In genomic region chr13:112010714-112011113, GRCh38 we compare ENCODE assay signal across 21 cellular contexts. TPM values are rescaled to one million over a fixed set of nuclear protein-coding genes. Genes with fewer than 3 reads are reported as not detected.
A peak's percentile ranks its signal among the peaks of the same experiment; 100 is the strongest.
DNase-seq lines count a peak whose midpoint lies in the region; FAIRE-seq and TF ChIP-seq lines count a peak whose summit lies in the region.
"Had no signal": no experiment of that assay in that cellular context is flagged by ENCODE, and none has a peak within 500 bp of the region (broad histone marks: within the 10 kb centered on the region; RNA-seq: fewer than 3 reads in every experiment).

No MANE protein-coding gene starts in this region.

- H3K4me1 ChIP-seq in H1 (replicated peaks in 1 of 4; ENCODE audit: control insufficient read depth in 3 of 4, insufficient read depth in 4 of 4, low read length in 3 of 4), result peaks cover 0 to 5% (median 0%) of the 10 kb centered on the region in 4 experiments; a peak in 2 of 7 replicates
- H3K4me1 ChIP-seq in neuronal stem cell (ENCODE audit: control insufficient read depth in 2 of 2, insufficient read depth in 1 of 2, low read depth in 1 of 2, low read length in 2 of 2), result peaks cover 0 to 5% of the 10 kb centered on the region in 2 donors

- H2BK120ac ChIP-seq in H1 (replicated peaks; ENCODE audit: low read depth, low read length), result no peak overlapping the region
- no peak overlapping the region for H2BK120ac ChIP-seq in neuronal stem cell (ENCODE audit: low read depth, low read length)

- H3K56ac ChIP-seq in H1 (replicated peaks; ENCODE audit: insufficient read length, low read depth, low read length), result no peak overlapping the region

- TF ChIP-seq POLR2A in H1 (IDR thresholded peaks at IDR 0.05; ENCODE audit: control extremely low read depth in 1 of 2, low read depth in 2 of 2, low read length in 2 of 2), result no peak

- no peak for TF ChIP-seq EP300 in H1 (IDR thresholded peaks at IDR 0.05; ENCODE audit: borderline replicate concordance in 1 of 2, low read depth in 2 of 2, low read length in 2 of 2)

- CTCF ChIA-PET in H1 (lab: Charles Lee; ENCODE audit: partially characterized antibody), result interaction anchor here (0.9 kb wide), 1 partner anchor 10 kb away, joined by 4 read pairs; no protein-coding TSS in a partner anchor
- CTCF ChIA-PET in RWPE1 (lab: Yijun Ruan, JAX), result no interaction called here

- no peaks in the 10 kb centered on the region for H3K79me2 ChIP-seq in H1 (ENCODE audit: control insufficient read depth in 1 of 2, insufficient read depth in 2 of 2, low read length in 2 of 2)

- H3K9ac ChIP-seq in H1 (replicated peaks in 1 of 4; ENCODE audit: extremely low read depth in 1 of 4, low read depth in 3 of 4, low read length in 3 of 4) (no peak overlapping the region), neuronal stem cell (ENCODE audit: low read depth, low read length, poor library complexity) (no peak overlapping the region)

- H3K9me3 ChIP-seq in H1 (ENCODE audit: insufficient read depth in 2 of 2, low read depth in 1 of 2, low read length in 1 of 2) (peaks cover 4 to 9% of the 10 kb centered on the region in 2 experiments; a peak in 2 of 4 replicates), neuronal stem cell (replicated peaks in 1 of 2; ENCODE audit: control insufficient read depth in 2 of 2, insufficient read depth in 1 of 2, low read depth in 1 of 2, low read length in 2 of 2) (peaks cover 0 to 7% of the 10 kb centered on the region in 2 donors)

- H3K4me2 ChIP-seq in H1 (ENCODE audit: insufficient read depth in 1 of 2, low read depth in 2 of 2, low read length in 2 of 2) (no peak overlapping the region), neuronal stem cell (ENCODE audit: insufficient read depth, low read length, poor library complexity, severe bottlenecking) (no peak overlapping the region)

- H3K18ac ChIP-seq in H1 (ENCODE audit: extremely low read depth, low read length) (no peak overlapping the region), neuronal stem cell (ENCODE audit: low read length) (peak overlapping the region; percentile 81)

- H3K27me3 ChIP-seq in H1 (replicated peaks in 1 of 4; ENCODE audit: control insufficient read depth in 3 of 4, extremely low read depth in 1 of 4, insufficient read depth in 3 of 4, low read length in 3 of 4), result peaks cover 0 to 5% (median 2%) of the 10 kb centered on the region in 4 experiments; a peak in 4 of 7 replicates
- no peaks in the 10 kb centered on the region for H3K27me3 ChIP-seq in neuronal stem cell (ENCODE audit: control insufficient read depth in 3 of 3, insufficient read depth in 3 of 3, low read depth in 1 of 3, low read length in 3 of 3)
- no peaks in the 10 kb centered on the region for H3K27me3 ChIP-seq in brain microvascular endothelial cell (replicated peaks)

- H2BK5ac ChIP-seq in H1 (ENCODE audit: low read depth, low read length), result no peak overlapping the region
- H2BK5ac ChIP-seq in neuronal stem cell (ENCODE audit: low read length), result no peak overlapping the region

- H3K36me3 ChIP-seq in H1 (ENCODE audit: control insufficient read depth in 2 of 4, insufficient read depth in 4 of 4, low read length in 3 of 4), result no peaks in the 10 kb centered on the region
- no peaks in the 10 kb centered on the region for H3K36me3 ChIP-seq in neuronal stem cell (replicated peaks in 1 of 2; ENCODE audit: control insufficient read depth in 2 of 2, insufficient read depth in 2 of 2, low read length in 2 of 2)
- no peaks in the 10 kb centered on the region for H3K36me3 ChIP-seq in brain microvascular endothelial cell (replicated peaks)

- no peak for TF ChIP-seq RAD21 in H1 (IDR thresholded peaks at IDR 0.05 in 1 of 2, conservative IDR thresholded peaks at IDR 0.05 in 1 of 2; ENCODE audit: low read depth in 2 of 2, low read length in 2 of 2)

- H3K4ac ChIP-seq in H1 (replicated peaks; ENCODE audit: insufficient read length, low read depth, low read length), result no peak overlapping the region
- no peak overlapping the region for H3K4ac ChIP-seq in neuronal stem cell (ENCODE audit: low read length)

- POLR2A ChIA-PET in H1 (lab: Charles Lee; ENCODE audit: partially characterized antibody) (no interaction called here), RWPE1 (lab: Yijun Ruan, JAX; ENCODE audit: low non-redundant PET) (no interaction called here)

- no peak for FAIRE-seq in H1 (lab: Jason Lieb, UNC)
- FAIRE-seq: D721Med, GM12891, GM18507 had no signal

- H3K79me1 ChIP-seq in H1 (ENCODE audit: low read depth, low read length) (no peaks in the 10 kb centered on the region), neuronal stem cell (ENCODE audit: low read depth, low read length) (no peaks in the 10 kb centered on the region)

- H4K91ac ChIP-seq in H1 (replicated peaks; ENCODE audit: insufficient read length, low read length), result no peak overlapping the region
- H4K91ac ChIP-seq in neuronal stem cell (ENCODE audit: low read depth, low read length, poor library complexity), result no peak overlapping the region

- H3K27ac ChIP-seq in H1 (ENCODE audit: low read depth, low read length), result no peak overlapping the region
- H3K27ac ChIP-seq in neuronal stem cell (replicated peaks; ENCODE audit: low read length), result no peak overlapping the region
- no peak overlapping the region for H3K27ac ChIP-seq in RWPE1
- H3K27ac ChIP-seq in brain microvascular endothelial cell, result no peak overlapping the region

- no peak overlapping the region for H2BK20ac ChIP-seq in H1 (ENCODE audit: low read length)

- H3K23me2 ChIP-seq in H1 (ENCODE audit: low read depth, low read length), result no peaks in the 10 kb centered on the region

- H3K14ac ChIP-seq in H1 (ENCODE audit: insufficient read length) (no peak overlapping the region), neuronal stem cell (ENCODE audit: low read length) (no peak overlapping the region)

- H4K20me1 ChIP-seq in H1 (replicated peaks in 1 of 2; ENCODE audit: control insufficient read depth in 1 of 2, insufficient read depth in 2 of 2, low read length in 2 of 2), result no peaks in the 10 kb centered on the region

- H3K4me3 ChIP-seq in H1 (ENCODE audit: extremely low read depth in 1 of 4, insufficient read depth in 2 of 4, low read depth in 3 of 4, low read length in 4 of 4) (no peak overlapping the region), neuronal stem cell (ENCODE audit: low read length in 2 of 2) (no peak overlapping the region), brain microvascular endothelial cell (ENCODE audit: low read depth, low read length) (no peak overlapping the region)

- DNase-seq in ELF-1 (ENCODE audit: low read depth, low spot score) (peak; percentile 10), H1 (ENCODE audit: low read depth in 1 of 2, low spot score in 2 of 2) (no peak), neuronal stem cell (ENCODE audit: low spot score) (no peak), RWPE1 (ENCODE audit: low spot score) (no peak), brain microvascular endothelial cell (no peak), cerebellum (ENCODE audit: low spot score) (no peak)
- DNase-seq: CD4-positive, alpha-beta T cell; CD8-positive, alpha-beta memory T cell; DMS 273 treated with DMSO at 0.1 percent for 48 hours; DMS79; EL; GF-D8; GOT3; H7 had no signal

- H2AFZ ChIP-seq in H1 (ENCODE audit: low read length) (no peak overlapping the region), neuronal stem cell (ENCODE audit: low read length) (no peak overlapping the region)

- 80% methylated on average over 9 of the region's 9 CpGs; no CpG with 5 or more reads in 1 of the 2 experiments for whole genome bisulfite sequencing in H1 (ENCODE audit: extremely low coverage in 1 of 2, insufficient coverage in 1 of 2, insufficient read length in 1 of 2, insufficient replicate concordance in 2 of 2, low coverage in 1 of 2, low lambda C conversion rate in 2 of 2, missing lambda C conversion rate in 1 of 2), 2 experiments
- WGBS in neuronal stem cell (ENCODE audit: extremely low coverage in 2 of 2, insufficient read length in 2 of 2, insufficient replicate concordance in 1 of 2), 2 donors, result no CpG with 5 or more reads among the region's 9 CpGs

- H2AK5ac ChIP-seq in H1 (ENCODE audit: low read depth, low read length) (no peak overlapping the region), neuronal stem cell (ENCODE audit: low read depth, low read length) (peak overlapping the region; percentile 15)

- no peak overlapping the region for H3K23ac ChIP-seq in H1 (ENCODE audit: insufficient read length)
- peak overlapping the region; percentile 31 for H3K23ac ChIP-seq in neuronal stem cell (ENCODE audit: low read depth, low read length, poor library complexity)

- H4K8ac ChIP-seq in H1 (ENCODE audit: extremely low read depth, insufficient read depth, low read length) (peak overlapping the region; percentile 35; the same call in 1 of the 2 replicates), neuronal stem cell (ENCODE audit: low read depth, low read length) (peak overlapping the region; percentile 68)

- in situ Hi-C loops in brain microvascular endothelial cell (cut with HindIII; ENCODE audit: low pct_ligation_motif_present, low sequenced_read_pairs), result no loop called here

- H2BK12ac ChIP-seq in H1 (ENCODE audit: low read depth, low read length), result no peak overlapping the region
- H2BK12ac ChIP-seq in neuronal stem cell (ENCODE audit: low read length), result no peak overlapping the region

- TF ChIP-seq CTCF in H1 (IDR thresholded peaks at IDR 0.05; ENCODE audit: control extremely low read depth in 1 of 3, insufficient read depth in 1 of 3, low read depth in 1 of 3, low read length in 3 of 3) (no peak), RWPE1 (conservative IDR thresholded peaks at IDR 0.05; ENCODE audit: low read depth) (no peak), brain microvascular endothelial cell (IDR thresholded peaks at IDR 0.05; ENCODE audit: low read depth, low read length, missing control alignments) (no peak)

- H4K5ac ChIP-seq in H1 (ENCODE audit: insufficient read length, low read depth, low read length), result no peak overlapping the region

- H2BK15ac ChIP-seq in H1 (ENCODE audit: low read length) (no peak overlapping the region), neuronal stem cell (ENCODE audit: low read length) (no peak overlapping the region)

TF ChIP-seq in H1, 55 proteins besides CTCF, POLR2A, EP300 and RAD21 (continues in another document):
- TF ChIP-seq RNF2 (IDR thresholded peaks at IDR 0.05; ENCODE audit: borderline replicate concordance, low read depth, low read length, missing control alignments, poor library complexity, severe bottlenecking) (no peak), EZH2 (IDR thresholded peaks at IDR 0.05; ENCODE audit: low read depth, low read length, severe bottlenecking) (no peak)

RNA-seq across cellular contexts. Expression of gene SOX1, which starts 56.2 kb away (rescaled TPM):
- total RNA-seq in H1 (2021; fragmentation: NEBNext Ultra II Directional; extraction: Animal tissue kit (Norgen Biotek cat#: 25700)), result 0.09 and 0.11 TPM in 2 replicates
- 0.03 and 0.05 TPM in 2 replicates for polyA plus RNA-seq in H1 (2011; rRNA removed)
- 0.04 TPM for polyA plus RNA-seq in H1 (2011; cell fraction: cytosol; rRNA removed)
- polyA plus RNA-seq in H1 (2011; cell fraction: nucleus; rRNA removed), result 0.11 TPM
- 0.09 to 0.11 TPM (median 0.09 TPM) in 3 of 4 replicates, not detected in the other for polyA plus RNA-seq in H1 (2012, experiment 1 of 2)
- polyA plus RNA-seq in H1 (2012, experiment 2 of 2), result 0.20 TPM
- 0.08 TPM for polyA plus RNA-seq in H1 (2013, experiment 1 of 2)
- polyA plus RNA-seq in H1 (2013, experiment 2 of 2), result 0.06 TPM
- polyA minus RNA-seq in H1 (2011; rRNA and poly(A)+ RNA removed), result 0.07 TPM in 1 of 2 replicates, not detected in the other
- not detected for polyA minus RNA-seq in H1 (2011; cell fraction: cytosol; rRNA and poly(A)+ RNA removed)
- polyA minus RNA-seq in H1 (2011; cell fraction: nucleus; rRNA and poly(A)+ RNA removed), result 0.20 TPM
- 12.8 TPM for polyA plus RNA-seq in neuronal stem cell (2013, experiment 1 of 2)
- polyA plus RNA-seq in neuronal stem cell (2013, experiment 2 of 2), result 14.4 TPM
- total RNA-seq in cerebellum, result 6.9 TPM
- total RNA-seq: A172; CD4-positive, alpha-beta T cell; CD8-positive, alpha-beta memory T cell; G401; H7 had no signal
- polyA plus RNA-seq: BJ; CD14-positive monocyte; CD8-positive, alpha-beta memory T cell had no signal
